ENCODE assay signal across 21 cellular contexts in genomic region chr7:157660971-157661610, GRCh38.
"Had no signal": no experiment of that assay in that cellular context is flagged by ENCODE, and none has a peak within 500 bp of the region (broad histone marks: within the 10 kb centered on the region; RNA-seq: fewer than 3 reads in every experiment).

No MANE protein-coding gene starts in this region.

- H3K27ac Mint-ChIP-seq: activated naive CD8-positive, alpha-beta T cell treated with anti-CD3 and anti-CD28 coated beads, Interleukin-2, amount 50 U/mL, for 24 hours; stimulated activated naive CD8-positive, alpha-beta T cell treated with anti-CD3 and anti-CD28 coated beads, Interleukin-15, Interleukin-2, amounts not matched to agents 100 ng/mL and 50 ng/mL, for 24 hours; T-helper 1 cell treated with Interleukin-12 subunit alpha and Interleukin-12 subunit beta and Interleukin-4 antibody, amounts not matched to agents 30 μg/mL and 1 μg/mL, for 36 hours had no signal

- H3K9ac ChIP-seq: parathyroid adenoma had no signal

- H2AFZ ChIP-seq: parathyroid adenoma had no signal

- H3K4me3 Mint-ChIP-seq: activated naive CD8-positive, alpha-beta T cell treated with anti-CD3 and anti-CD28 coated beads, Interleukin-2, amount 50 U/mL, for 24 hours; brain; central memory CD8-positive, alpha-beta T cell; stimulated activated naive CD8-positive, alpha-beta T cell treated with anti-CD3 and anti-CD28 coated beads, Interleukin-15, Interleukin-2, amounts not matched to agents 100 ng/mL and 50 ng/mL, for 24 hours; T-helper 1 cell treated with Interleukin-12 subunit alpha and Interleukin-12 subunit beta and Interleukin-4 antibody, amounts not matched to agents 30 μg/mL and 1 μg/mL, for 36 hours had no signal

- H3K4me1 Mint-ChIP-seq: central memory CD8-positive, alpha-beta T cell had no signal

- H3K36me3 Mint-ChIP-seq: naive B cell had no signal

- DNase-seq: activated CD4-positive, alpha-beta T cell treated with anti-CD3 and anti-CD28 coated beads, Interleukin-2, amount 50 U/mL, for 4 hours; activated naive CD4-positive, alpha-beta T cell treated with Interleukin-2 at 50 U/mL for 16 hours; activated naive CD8-positive, alpha-beta T cell treated with anti-CD3 and anti-CD28 coated beads, Interleukin-2, amount 50 U/mL, for 24 hours; activated T-cell treated with anti-CD3 and anti-CD28 coated beads for 4 hours; anterior cingulate cortex; cortex of kidney; gastrocnemius medialis; left ventricle myocardium inferior; mucosa of descending colon; naive B cell; retina; uterus had no signal

- H3K36me3 ChIP-seq: gastrocnemius medialis, left ventricle myocardium inferior, neutrophil, tibial nerve, uterus had no signal

- H3K27ac ChIP-seq: gastrocnemius medialis, left ventricle myocardium inferior, neutrophil, parathyroid adenoma, tibial nerve, uterus, VCaP had no signal

- H3K27me3 ChIP-seq: neutrophil, tibial nerve, uterus had no signal

- H3K9me3 ChIP-seq: gastrocnemius medialis, left ventricle myocardium inferior, mucosa of descending colon, neutrophil, uterus had no signal

- H3K9me3 Mint-ChIP-seq: activated naive CD8-positive, alpha-beta T cell treated with anti-CD3 and anti-CD28 coated beads, Interleukin-2, amount 50 U/mL, for 24 hours; central memory CD8-positive, alpha-beta T cell; stimulated activated naive CD8-positive, alpha-beta T cell treated with anti-CD3 and anti-CD28 coated beads, Interleukin-15, Interleukin-2, amounts not matched to agents 100 ng/mL and 50 ng/mL, for 24 hours; T-helper 1 cell treated with Interleukin-12 subunit alpha and Interleukin-12 subunit beta and Interleukin-4 antibody, amounts not matched to agents 30 μg/mL and 1 μg/mL, for 36 hours had no signal

- H3K4me1 ChIP-seq: gastrocnemius medialis, left ventricle myocardium inferior, parathyroid adenoma, tibial nerve, uterus had no signal

- H3K27me3 Mint-ChIP-seq: activated naive CD8-positive, alpha-beta T cell treated with anti-CD3 and anti-CD28 coated beads, Interleukin-2, amount 50 U/mL, for 24 hours; central memory CD8-positive, alpha-beta T cell; naive B cell; stimulated activated naive CD8-positive, alpha-beta T cell treated with anti-CD3 and anti-CD28 coated beads, Interleukin-15, Interleukin-2, amounts not matched to agents 100 ng/mL and 50 ng/mL, for 24 hours had no signal

- ATAC-seq: activated naive CD8-positive, alpha-beta T cell treated with anti-CD3 and anti-CD28 coated beads, Interleukin-2, amount 50 U/mL, for 24 hours; esophagus mucosa; gastrocnemius medialis; mucosa of descending colon had no signal

- H3K4me3 ChIP-seq: gastrocnemius medialis, left ventricle myocardium inferior, mucosa of descending colon, tibial nerve, uterus had no signal
